ENCODE assay signal across 8 cellular contexts in the genomic region with DNA sequence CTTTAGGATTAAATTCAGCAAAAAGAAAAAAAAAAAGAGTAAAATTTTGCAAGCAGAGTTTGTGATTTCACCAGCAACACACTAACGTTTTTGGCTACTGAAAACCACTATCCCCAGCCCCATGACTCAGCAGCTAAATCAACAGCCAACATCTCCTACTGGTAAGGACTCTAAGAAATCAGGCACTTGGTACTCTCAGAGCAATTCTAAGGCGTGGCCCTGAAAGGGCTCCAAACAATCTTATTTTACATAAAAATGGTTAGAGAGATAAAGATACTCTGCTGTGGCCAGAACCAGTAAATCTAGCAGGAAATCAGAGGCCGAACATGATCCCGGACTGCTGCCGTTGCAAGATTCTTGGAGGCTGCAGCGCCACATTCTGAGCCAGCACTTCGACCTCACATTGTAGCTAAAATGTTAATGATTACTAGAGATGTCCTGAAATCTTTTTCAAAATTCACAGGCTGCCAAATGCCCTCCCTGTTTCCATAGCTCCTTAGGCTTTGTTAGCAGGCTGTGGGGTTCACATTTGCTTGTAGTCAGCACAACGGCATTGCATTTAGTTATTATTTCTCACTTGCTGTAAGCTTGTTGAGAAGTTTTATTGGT. TPM values are rescaled to one million over a fixed set of nuclear protein-coding genes. Genes with fewer than 3 reads are reported as not detected.
DNase-seq lines count a peak whose midpoint lies in the region; ATAC-seq and TF ChIP-seq lines count a peak whose summit lies in the region.

No MANE protein-coding gene starts in this region.

- TF ChIP-seq POLR2A in ovary (IDR thresholded peaks at IDR 0.05): no peak

- H3K36me3 ChIP-seq in MG63 (peaks cover 29% of the 10 kb centered on the region), ovary (no peaks in the 10 kb centered on the region)

- peaks cover 38% of the 10 kb centered on the region for H3K36me3 Mint-ChIP-seq in activated T-helper 2 cell treated with anti-CD3 and anti-CD28 coated beads, Interferon-gamma antibody, Interleukin-2, Interleukin-4, amounts not matched to agents 10 μg/mL and 5 μg/mL and 100 μg/mL, durations not matched to agents 14 hours and 24 hours and 36 hours (ENCODE audit: low read depth)

- no peak for TF ChIP-seq EP300 in ovary (IDR thresholded peaks at IDR 0.05)

- H3K9me3 ChIP-seq in MG63 (no peaks in the 10 kb centered on the region), ovary (no peaks in the 10 kb centered on the region)

- H3K27me3 ChIP-seq in MG63 (no peaks in the 10 kb centered on the region), ovary (no peaks in the 10 kb centered on the region)

- H3K4me3 ChIP-seq in MG63 (peak overlapping the region; percentile 76), foreskin fibroblast (ENCODE audit: low read depth in 1 of 2, low read length in 2 of 2) (no peak overlapping the region), ovary (no peak overlapping the region)

- WGBS in ovary, 3 donors: 4 to 18% (median 14%) methylated on average over 8 of the region's 8 CpGs

- DNase-seq in DMS 273 (lab: John Stamatoyannopoulos, UW; ENCODE audit: unreplicated experiment) (peak; percentile 64), DMS 273 treated with DMSO at 0.1 percent for 48 hours (lab: John Stamatoyannopoulos, UW) (no peak), MG63 (peak; percentile 92), foreskin fibroblast (peak; percentile 93 to 96), ovary (peak in 3 of 5 donors; percentile 42 to 76 (median 56))
- DNase-seq in activated T-helper 2 cell treated with anti-CD3 and anti-CD28 coated beads, Interferon-gamma antibody, Interleukin-2, Interleukin-4, amounts not matched to agents 10 μg/mL and 5 μg/mL and 100 μg/mL, durations not matched to agents 14 hours and 24 hours and 36 hours (ENCODE audit: low spot score): peak; percentile 60
- DNase-seq in stimulated activated CD8-positive, alpha-beta memory T cell treated with anti-CD3 and anti-CD28 coated beads, Interleukin-4, amount 100 ng/mL, for 48 hours: no peak

- TF ChIP-seq CTCF in foreskin fibroblast (IDR thresholded peaks at IDR 0.05; ENCODE audit: low read depth, low read length) (no peak), ovary (IDR thresholded peaks at IDR 0.05) (peak in 1 of 3 donors; percentile 3)

- ATAC-seq in HG02763 (IDR thresholded peaks at IDR 0.05; ENCODE audit: unreplicated experiment): no peak

- peaks cover 8% of the 10 kb centered on the region for H3K4me1 ChIP-seq in ovary (ENCODE audit: insufficient read depth)

- intact Hi-C loops in activated T-helper 2 cell treated with anti-CD3 and anti-CD28 coated beads, Interferon-gamma antibody, Interleukin-2, Interleukin-4, amounts not matched to agents 10 μg/mL and 5 μg/mL and 100 μg/mL, durations not matched to agents 14 hours and 24 hours and 36 hours (cut with micrococcal nuclease): no loop called here
- intact Hi-C loops in ovary (cut with DNase I): no loop called here

- H3K4me3 Mint-ChIP-seq in activated T-helper 2 cell treated with anti-CD3 and anti-CD28 coated beads, Interferon-gamma antibody, Interleukin-2, Interleukin-4, amounts not matched to agents 10 μg/mL and 5 μg/mL and 100 μg/mL, durations not matched to agents 14 hours and 24 hours and 36 hours (ENCODE audit: low read depth): peak overlapping the region; percentile 95

- peak overlapping the region in 1 of 2 donors; percentile 99 for H3K27ac ChIP-seq in ovary

- H3K27me3 Mint-ChIP-seq in activated T-helper 2 cell treated with anti-CD3 and anti-CD28 coated beads, Interferon-gamma antibody, Interleukin-2, Interleukin-4, amounts not matched to agents 10 μg/mL and 5 μg/mL and 100 μg/mL, durations not matched to agents 14 hours and 24 hours and 36 hours (ENCODE audit: low read depth): no peaks in the 10 kb centered on the region

- peaks cover 22% of the 10 kb centered on the region for H3K4me1 Mint-ChIP-seq in activated T-helper 2 cell treated with anti-CD3 and anti-CD28 coated beads, Interferon-gamma antibody, Interleukin-2, Interleukin-4, amounts not matched to agents 10 μg/mL and 5 μg/mL and 100 μg/mL, durations not matched to agents 14 hours and 24 hours and 36 hours (ENCODE audit: low read depth)

- H3K9me3 Mint-ChIP-seq in activated T-helper 2 cell treated with anti-CD3 and anti-CD28 coated beads, Interferon-gamma antibody, Interleukin-2, Interleukin-4, amounts not matched to agents 10 μg/mL and 5 μg/mL and 100 μg/mL, durations not matched to agents 14 hours and 24 hours and 36 hours: no peaks in the 10 kb centered on the region

- H3K27ac Mint-ChIP-seq in activated T-helper 2 cell treated with anti-CD3 and anti-CD28 coated beads, Interferon-gamma antibody, Interleukin-2, Interleukin-4, amounts not matched to agents 10 μg/mL and 5 μg/mL and 100 μg/mL, durations not matched to agents 14 hours and 24 hours and 36 hours: peak overlapping the region; percentile 100

RNA-seq across cellular contexts. Expression of a gene that starts 1.7 kb away (rescaled TPM):
- 2,801 and 3,884 TPM in 2 replicates for total RNA-seq in MG63 (2014; rRNA removed; shearing (Covaris generic); ENCODE audit: low replicate concordance)
- 3,630 and 3,637 TPM in 2 replicates for total RNA-seq in activated T-helper 2 cell treated with anti-CD3 and anti-CD28 coated beads, Interferon-gamma antibody, Interleukin-2, Interleukin-4, amounts not matched to agents 10 μg/mL and 5 μg/mL and 100 μg/mL, durations not matched to agents 14 hours and 24 hours and 36 hours
- total RNA-seq in ovary: 100 to 1,000 TPM; 158 to 569 (median 404) TPM
- 100 to 1,000 TPM; 215 to 481 TPM for polyA plus RNA-seq in ovary

Comparison
In these comparisons a context has a peak if more than half of its experiments do, and no peak if none do; other contexts are left out.
1. DNase-seq: peak in DMS 273 (single experiment), MG63 (single experiment), activated T-helper 2 cell treated with anti-CD3 and anti-CD28 coated beads, Interferon-gamma antibody, Interleukin-2, Interleukin-4, amounts not matched to agents 10 μg/mL and 5 μg/mL and 100 μg/mL, durations not matched to agents 14 hours and 24 hours and 36 hours (single experiment), foreskin fibroblast (2 of 2) and ovary (3 of 5); none in DMS 273 treated with DMSO at 0.1 percent for 48 hours (single experiment) and stimulated activated CD8-positive, alpha-beta memory T cell treated with anti-CD3 and anti-CD28 coated beads, Interleukin-4, amount 100 ng/mL, for 48 hours (single experiment).